In genomic region chr6:30101939-30102700, GRCh38 we compare ENCODE assay signal across 1 cellular context.
TF ChIP-seq lines count a peak whose summit lies in the region.

No MANE protein-coding gene starts in this region.

TF ChIP-seq in HepG2, 621 proteins besides CTCF, POLR2A, EP300 and RAD21 (continued from another document and continues in another):
- TF ChIP-seq, protein P1, sequence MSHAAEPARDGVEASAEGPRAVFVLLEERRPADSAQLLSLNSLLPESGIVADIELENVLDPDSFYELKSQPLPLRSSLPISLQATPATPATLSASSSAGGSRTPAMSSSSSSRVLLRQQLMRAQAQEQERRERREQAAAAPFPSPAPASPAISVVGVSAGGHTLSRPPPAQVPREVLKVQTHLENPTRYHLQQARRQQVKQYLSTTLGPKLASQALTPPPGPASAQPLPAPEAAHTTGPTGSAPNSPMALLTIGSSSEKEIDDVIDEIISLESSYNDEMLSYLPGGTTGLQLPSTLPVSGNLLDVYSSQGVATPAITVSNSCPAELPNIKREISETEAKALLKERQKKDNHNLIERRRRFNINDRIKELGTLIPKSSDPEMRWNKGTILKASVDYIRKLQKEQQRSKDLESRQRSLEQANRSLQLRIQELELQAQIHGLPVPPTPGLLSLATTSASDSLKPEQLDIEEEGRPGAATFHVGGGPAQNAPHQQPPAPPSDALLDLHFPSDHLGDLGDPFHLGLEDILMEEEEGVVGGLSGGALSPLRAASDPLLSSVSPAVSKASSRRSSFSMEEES (CRISPR knock-in tag; IDR thresholded peaks at IDR 0.05), result peak; percentile 56; the same call in 1 of the 2 replicates
- TF ChIP-seq SMAD1 (CRISPR knock-in tag; IDR thresholded peaks at IDR 0.05; ENCODE audit: borderline replicate concordance, low read depth), result peak; percentile 77; the same call in 1 of the 2 replicates
- TF ChIP-seq HDAC2 (CRISPR knock-in tag; IDR thresholded peaks at IDR 0.05), result peak; percentile 58
- TF ChIP-seq ZNF354B (CRISPR knock-in tag; IDR thresholded peaks at IDR 0.05), result no peak
- no peak; the same call in 1 of the 2 replicates for TF ChIP-seq GFI1 (CRISPR knock-in tag; IDR thresholded peaks at IDR 0.05; ENCODE audit: borderline replicate concordance)
- peak; percentile 62 for TF ChIP-seq PTBP1 (IDR thresholded peaks at IDR 0.05; ENCODE audit: low read depth, low read length, poor library complexity, severe bottlenecking)
- peak; percentile 25; the same call in 1 of the 2 replicates for TF ChIP-seq MTF2 (CRISPR knock-in tag; IDR thresholded peaks at IDR 0.05; ENCODE audit: borderline replicate concordance)
- no peak for TF ChIP-seq ATF7 (IDR thresholded peaks at IDR 0.05)
- no peak for TF ChIP-seq ATF7 (CRISPR knock-in tag; IDR thresholded peaks at IDR 0.05)
- peak; percentile 91; the same call in 1 of the 2 replicates for TF ChIP-seq TAF1 (CRISPR knock-in tag; IDR thresholded peaks at IDR 0.05)
- peak in 1 of 2 experiments; percentile 81; a peak in 1 of 4 replicates for TF ChIP-seq KLF16 (CRISPR knock-in tag; IDR thresholded peaks at IDR 0.05)
- TF ChIP-seq ZC3H13 (CRISPR knock-in tag; IDR thresholded peaks at IDR 0.05), result peak; percentile 67
- TF ChIP-seq, protein P2, sequence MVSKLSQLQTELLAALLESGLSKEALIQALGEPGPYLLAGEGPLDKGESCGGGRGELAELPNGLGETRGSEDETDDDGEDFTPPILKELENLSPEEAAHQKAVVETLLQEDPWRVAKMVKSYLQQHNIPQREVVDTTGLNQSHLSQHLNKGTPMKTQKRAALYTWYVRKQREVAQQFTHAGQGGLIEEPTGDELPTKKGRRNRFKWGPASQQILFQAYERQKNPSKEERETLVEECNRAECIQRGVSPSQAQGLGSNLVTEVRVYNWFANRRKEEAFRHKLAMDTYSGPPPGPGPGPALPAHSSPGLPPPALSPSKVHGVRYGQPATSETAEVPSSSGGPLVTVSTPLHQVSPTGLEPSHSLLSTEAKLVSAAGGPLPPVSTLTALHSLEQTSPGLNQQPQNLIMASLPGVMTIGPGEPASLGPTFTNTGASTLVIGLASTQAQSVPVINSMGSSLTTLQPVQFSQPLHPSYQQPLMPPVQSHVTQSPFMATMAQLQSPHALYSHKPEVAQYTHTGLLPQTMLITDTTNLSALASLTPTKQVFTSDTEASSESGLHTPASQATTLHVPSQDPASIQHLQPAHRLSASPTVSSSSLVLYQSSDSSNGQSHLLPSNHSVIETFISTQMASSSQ (IDR thresholded peaks at IDR 0.05; ENCODE audit: low read depth), result no peak
- TF ChIP-seq, protein P2 (CRISPR knock-in tag; IDR thresholded peaks at IDR 0.05; ENCODE audit: borderline replicate concordance), result peak; percentile 32; the same call in 1 of the 2 replicates
- TF ChIP-seq HNRNPH1 (optimal IDR thresholded peaks at IDR 0.05; ENCODE audit: low read depth, low read length), result no peak
- peak; percentile 50; the same call in 1 of the 2 replicates for TF ChIP-seq ZNF83 (CRISPR knock-in tag; IDR thresholded peaks at IDR 0.05; ENCODE audit: borderline replicate concordance)
- peak; percentile 65; the same call in 1 of the 2 replicates for TF ChIP-seq ZSCAN5A (CRISPR knock-in tag; IDR thresholded peaks at IDR 0.05; ENCODE audit: borderline replicate concordance)
- peak; percentile 93 for TF ChIP-seq ZFX (CRISPR knock-in tag; IDR thresholded peaks at IDR 0.05; ENCODE audit: low read depth)
- TF ChIP-seq NPAS2 (CRISPR knock-in tag; IDR thresholded peaks at IDR 0.05; ENCODE audit: borderline replicate concordance), result no peak
- TF ChIP-seq ZNF770 (CRISPR knock-in tag; IDR thresholded peaks at IDR 0.05), result peak; percentile 60
- TF ChIP-seq KMT2A (CRISPR knock-in tag; IDR thresholded peaks at IDR 0.05), result 0 out of 2 replicates have a peak, but pooled peaks have one; percentile 68
- peak; percentile 60; the same call in 1 of the 2 replicates for TF ChIP-seq MTA1 (CRISPR knock-in tag; IDR thresholded peaks at IDR 0.05; ENCODE audit: borderline replicate concordance)
- TF ChIP-seq ZNF574 (CRISPR knock-in tag; IDR thresholded peaks at IDR 0.05), result peak; percentile 90
- peak; percentile 40; the same call in 1 of the 2 replicates for TF ChIP-seq ZNF639 (CRISPR knock-in tag; conservative IDR thresholded peaks at IDR 0.05)
- peak; percentile 76; the same call in 1 of the 2 replicates for TF ChIP-seq TMF1 (CRISPR knock-in tag; IDR thresholded peaks at IDR 0.05; ENCODE audit: low read depth)
- TF ChIP-seq STAG1 (CRISPR knock-in tag; IDR thresholded peaks at IDR 0.05), result peak; percentile 37; the same call in 1 of the 2 replicates
- TF ChIP-seq NFYB (CRISPR knock-in tag; IDR thresholded peaks at IDR 0.05), result peak; percentile 45
- TF ChIP-seq ZNF251 (CRISPR knock-in tag; IDR thresholded peaks at IDR 0.05), result no peak
- TF ChIP-seq, protein P3, sequence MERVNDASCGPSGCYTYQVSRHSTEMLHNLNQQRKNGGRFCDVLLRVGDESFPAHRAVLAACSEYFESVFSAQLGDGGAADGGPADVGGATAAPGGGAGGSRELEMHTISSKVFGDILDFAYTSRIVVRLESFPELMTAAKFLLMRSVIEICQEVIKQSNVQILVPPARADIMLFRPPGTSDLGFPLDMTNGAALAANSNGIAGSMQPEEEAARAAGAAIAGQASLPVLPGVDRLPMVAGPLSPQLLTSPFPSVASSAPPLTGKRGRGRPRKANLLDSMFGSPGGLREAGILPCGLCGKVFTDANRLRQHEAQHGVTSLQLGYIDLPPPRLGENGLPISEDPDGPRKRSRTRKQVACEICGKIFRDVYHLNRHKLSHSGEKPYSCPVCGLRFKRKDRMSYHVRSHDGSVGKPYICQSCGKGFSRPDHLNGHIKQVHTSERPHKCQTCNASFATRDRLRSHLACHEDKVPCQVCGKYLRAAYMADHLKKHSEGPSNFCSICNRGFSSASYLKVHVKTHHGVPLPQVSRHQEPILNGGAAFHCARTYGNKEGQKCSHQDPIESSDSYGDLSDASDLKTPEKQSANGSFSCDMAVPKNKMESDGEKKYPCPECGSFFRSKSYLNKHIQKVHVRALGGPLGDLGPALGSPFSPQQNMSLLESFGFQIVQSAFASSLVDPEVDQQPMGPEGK (CRISPR knock-in tag; IDR thresholded peaks at IDR 0.05), result peak; percentile 43
- 0 out of 2 replicates have a peak, but pooled peaks have one; percentile 54 for TF ChIP-seq GATAD1 (CRISPR knock-in tag; IDR thresholded peaks at IDR 0.05)
- TF ChIP-seq IKZF5 (CRISPR knock-in tag; IDR thresholded peaks at IDR 0.05), result peak; percentile 83
- peak; percentile 67; the same call in 1 of the 2 replicates for TF ChIP-seq ZNF607 (CRISPR knock-in tag; IDR thresholded peaks at IDR 0.05; ENCODE audit: borderline replicate concordance)
- TF ChIP-seq ZNF792 (CRISPR knock-in tag; IDR thresholded peaks at IDR 0.05), result peak; percentile 85
- 0 out of 2 replicates have a peak, but pooled peaks have one; percentile 18 for TF ChIP-seq ZBTB34 (CRISPR knock-in tag; IDR thresholded peaks at IDR 0.05)
- TF ChIP-seq, protein P4, sequence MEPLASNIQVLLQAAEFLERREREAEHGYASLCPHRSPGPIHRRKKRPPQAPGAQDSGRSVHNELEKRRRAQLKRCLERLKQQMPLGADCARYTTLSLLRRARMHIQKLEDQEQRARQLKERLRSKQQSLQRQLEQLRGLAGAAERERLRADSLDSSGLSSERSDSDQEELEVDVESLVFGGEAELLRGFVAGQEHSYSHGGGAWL (CRISPR knock-in tag; IDR thresholded peaks at IDR 0.05), result peak; percentile 74; the same call in 1 of the 2 replicates
- no peak for TF ChIP-seq ZNF879 (CRISPR knock-in tag; IDR thresholded peaks at IDR 0.05)
- TF ChIP-seq ZNF7 (CRISPR knock-in tag; IDR thresholded peaks at IDR 0.05), result peak; percentile 9; the same call in 1 of the 2 replicates
- TF ChIP-seq, protein P5, sequence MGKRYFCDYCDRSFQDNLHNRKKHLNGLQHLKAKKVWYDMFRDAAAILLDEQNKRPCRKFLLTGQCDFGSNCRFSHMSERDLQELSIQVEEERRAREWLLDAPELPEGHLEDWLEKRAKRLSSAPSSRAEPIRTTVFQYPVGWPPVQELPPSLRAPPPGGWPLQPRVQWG (CRISPR knock-in tag; IDR thresholded peaks at IDR 0.05; ENCODE audit: borderline replicate concordance, low read depth), result no peak
- peak; percentile 91 for TF ChIP-seq ZZZ3 (CRISPR knock-in tag; IDR thresholded peaks at IDR 0.05; ENCODE audit: borderline replicate concordance)
- no peak for TF ChIP-seq ATM (IDR thresholded peaks at IDR 0.05; ENCODE audit: borderline replicate concordance)
